29 cellular contexts compared by ENCODE assay signal in the genomic region with DNA sequence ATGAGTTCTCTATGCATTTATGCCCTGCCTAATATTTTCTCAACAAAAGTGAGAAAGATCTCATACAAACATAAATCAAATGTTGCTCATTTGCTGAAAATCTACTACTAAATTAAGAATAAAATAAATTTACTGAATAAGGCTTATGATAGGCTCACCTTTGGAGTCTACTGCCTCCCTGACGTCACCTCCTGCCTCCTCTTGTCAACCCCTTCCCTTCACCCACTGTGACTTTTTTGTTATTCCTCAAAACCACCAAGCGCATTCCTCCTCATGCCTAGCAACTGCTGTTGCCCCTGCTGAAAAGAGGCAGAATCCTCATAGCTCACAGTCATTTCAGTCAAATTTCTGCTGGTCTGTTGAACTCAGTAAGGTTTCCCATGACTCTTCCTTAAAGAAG.
DNase-seq lines count a peak whose midpoint lies in the region; ATAC-seq, FAIRE-seq and TF ChIP-seq lines count a peak whose summit lies in the region.
"Had no signal": no experiment of that assay in that cellular context is flagged by ENCODE, and none has a peak within 500 bp of the region (broad histone marks: within the 10 kb centered on the region; RNA-seq: fewer than 3 reads in every experiment).

No MANE protein-coding gene starts in this region.

- H3K36me3 ChIP-seq in HepG2 (replicated peaks in 1 of 2; ENCODE audit: control insufficient read depth in 1 of 2, insufficient read depth in 2 of 2, low read length in 2 of 2), result no peaks in the 10 kb centered on the region
- no peaks in the 10 kb centered on the region for H3K36me3 ChIP-seq in right lobe of liver
- H3K36me3 ChIP-seq: BE2C; BLaER1; BLaER1 treated with 17β-estradiol and CSF1 and Interleukin-3, amounts not matched to agents 10 nM and 100 nM had no signal

- no peak for TF ChIP-seq POLR2A in HepG2 (IDR thresholded peaks at IDR 0.05; ENCODE audit: insufficient read depth in 1 of 2, low read depth in 2 of 2, low read length in 2 of 2)
- no peak for TF ChIP-seq POLR2A in right lobe of liver (IDR thresholded peaks at IDR 0.05)

- CTCF ChIA-PET in HepG2 (lab: Yijun Ruan, JAX; ENCODE audit: low intra/inter-chr PET ratio, low total read pairs), result no interaction called here

- H3K4me1 ChIP-seq in HepG2 (ENCODE audit: insufficient read depth, low read length), result no peaks in the 10 kb centered on the region
- no peaks in the 10 kb centered on the region for H3K4me1 ChIP-seq in right lobe of liver
- H3K4me1 ChIP-seq: A549; BE2C; BLaER1; BLaER1 treated with 17β-estradiol and CSF1 and Interleukin-3, amounts not matched to agents 10 nM and 100 nM; Caco-2 had no signal

- FAIRE-seq in HepG2 (lab: Jason Lieb, UNC), result no peak
- FAIRE-seq: A204.1, A549, D721Med had no signal

- TF ChIP-seq CTCF in HepG2 (CRISPR knock-in tag; IDR thresholded peaks at IDR 0.05) (no peak), right lobe of liver (IDR thresholded peaks at IDR 0.05) (no peak)

- no peak for TF ChIP-seq EP300 in HepG2 (IDR thresholded peaks at IDR 0.05; ENCODE audit: low read depth in 2 of 2, low read length in 2 of 2)
- no peak for TF ChIP-seq EP300 in HepG2 (CRISPR knock-in tag; IDR thresholded peaks at IDR 0.05; ENCODE audit: borderline replicate concordance)

- ATAC-seq in HepG2, result no peak
- no peak for ATAC-seq in right lobe of liver
- ATAC-seq: A549; CD8-positive, alpha-beta T cell had no signal

- no peak overlapping the region for H2AFZ ChIP-seq in HepG2 (ENCODE audit: low read length)

- no peaks in the 10 kb centered on the region for H3K79me2 ChIP-seq in HepG2 (ENCODE audit: insufficient read depth, low read length)

- no peaks in the 10 kb centered on the region for H3K27me3 ChIP-seq in HepG2 (ENCODE audit: control insufficient read depth in 1 of 2, insufficient read depth in 2 of 2, low read length in 2 of 2)
- H3K27me3 ChIP-seq in right lobe of liver, result no peaks in the 10 kb centered on the region
- H3K27me3 ChIP-seq: BE2C; BLaER1; BLaER1 treated with 17β-estradiol and CSF1 and Interleukin-3, amounts not matched to agents 10 nM and 100 nM had no signal

- POLR2A ChIA-PET in HepG2 (lab: Yijun Ruan, JAX), result no interaction called here

- no peaks in the 10 kb centered on the region for H4K20me1 ChIP-seq in HepG2 (ENCODE audit: insufficient read depth, low read length)
- H4K20me1 ChIP-seq: BLaER1; BLaER1 treated with 17β-estradiol and CSF1 and Interleukin-3, amounts not matched to agents 10 nM and 100 nM had no signal

- H3K9me3 ChIP-seq in HepG2 (ENCODE audit: low read length), result peaks cover 100% of the 10 kb centered on the region
- no peaks in the 10 kb centered on the region for H3K9me3 ChIP-seq in right lobe of liver
- H3K9me3 ChIP-seq: BE2C, Caco-2 had no signal

- H3K9ac ChIP-seq in HepG2 (ENCODE audit: insufficient read depth, low read depth, low read length), result no peak overlapping the region
- H3K9ac ChIP-seq: BLaER1; BLaER1 treated with 17β-estradiol and CSF1 and Interleukin-3, amounts not matched to agents 10 nM and 100 nM had no signal

- WGBS in HepG2 (ENCODE audit: low lambda C conversion rate), result 29% methylated on average over 2 of the region's 2 CpGs
- 56% methylated on average over 2 of the region's 2 CpGs for WGBS in right lobe of liver (ENCODE audit: insufficient coverage, low coverage, low lambda C conversion rate, missing lambda C conversion rate)

- in situ Hi-C loops in HepG2 (cut with HindIII; ENCODE audit: extremely low pct_ligation_motif_present, low pct_unique_long_range_greater_than_20kb), result no loop called here

- no peak overlapping the region for H3K4me3 ChIP-seq in HepG2 (replicated peaks in 1 of 3; ENCODE audit: insufficient read depth in 1 of 3, low read depth in 2 of 3, low read length in 3 of 3)
- no peak overlapping the region for H3K4me3 ChIP-seq in right lobe of liver
- H3K4me3 ChIP-seq: A549; BLaER1; BLaER1 treated with 17β-estradiol and CSF1 and Interleukin-3, amounts not matched to agents 10 nM and 100 nM had no signal

- BruUV-seq in HepG2 (replicated peaks; lab: Mats Ljungman, UMichigan), result no TSS peak

- intact Hi-C loops in HepG2 (cut with micrococcal nuclease; ENCODE audit: unreplicated experiment) (no loop called here), right lobe of liver (cut with DNase I) (no loop called here)

- no peak for TF ChIP-seq RAD21 in HepG2 (CRISPR knock-in tag; IDR thresholded peaks at IDR 0.05)

- no peak overlapping the region for H3K4me2 ChIP-seq in HepG2 (ENCODE audit: low read depth, low read length)
- H3K4me2 ChIP-seq: A549; BLaER1; BLaER1 treated with 17β-estradiol and CSF1 and Interleukin-3, amounts not matched to agents 10 nM and 100 nM had no signal

- H3K27ac ChIP-seq in HepG2 (ENCODE audit: extremely low read length, insufficient read depth, low read length) (no peak overlapping the region), right lobe of liver (no peak overlapping the region)
- H3K27ac ChIP-seq: 22Rv1; A549; BLaER1; BLaER1 treated with 17β-estradiol and CSF1 and Interleukin-3, amounts not matched to agents 10 nM and 100 nM; C4-2B had no signal

- no peak for DNase-seq in HepG2 (ENCODE audit: low spot score)
- no peak for DNase-seq in right lobe of liver
- DNase-seq: 8988T; ACHN; AML-193; BE2C; C1 segment of cervical spinal cord; Caco-2; Calu3; CD4-positive, alpha-beta memory T cell; CD4-positive, alpha-beta T cell; CD4-positive, CD25-positive, alpha-beta regulatory T cell; CD8-positive, alpha-beta memory T cell; CD8-positive, alpha-beta T cell; COR-L47; DMS 273 treated with DMSO at 0.1 percent for 48 hours; DMS153; DMS53; DMS79; DMS79 treated with DMSO at 0.1 percent for 48 hours; DND-41; EL had no signal

TF ChIP-seq in HepG2, 621 proteins besides CTCF, POLR2A, EP300 and RAD21:
- TF ChIP-seq CREB1 (IDR thresholded peaks at IDR 0.05), result peak; percentile 70
- TF ChIP-seq CREB1 (CRISPR knock-in tag; IDR thresholded peaks at IDR 0.05), result no peak
- TF ChIP-seq ATF7 (IDR thresholded peaks at IDR 0.05), result peak; percentile 55
- no peak for TF ChIP-seq ATF7 (CRISPR knock-in tag; IDR thresholded peaks at IDR 0.05)
- no peak for TF ChIP-seq ZNF232 (CRISPR knock-in tag; IDR thresholded peaks at IDR 0.05; ENCODE audit: borderline replicate concordance)
